11 cellular contexts compared by ENCODE assay signal in the genomic region with DNA sequence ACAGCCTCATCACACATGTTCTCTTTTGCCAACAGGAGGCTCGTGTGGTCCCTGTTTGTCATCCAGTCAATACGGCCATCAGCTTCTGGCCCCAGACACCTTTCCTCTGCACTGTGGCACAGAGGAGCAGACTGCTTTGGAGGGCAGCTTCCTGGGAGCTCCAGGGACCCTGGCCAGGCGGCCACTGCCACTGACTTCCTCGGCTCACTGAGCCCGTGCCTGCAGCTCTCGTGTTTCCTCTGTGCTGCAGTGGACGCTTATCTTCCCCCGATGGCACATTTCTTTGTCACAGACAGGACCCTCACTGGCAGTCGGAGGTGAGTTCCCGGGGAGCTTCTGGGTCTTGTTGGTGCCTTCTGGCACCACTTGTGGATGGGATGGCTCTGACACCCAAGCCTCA.
A peak's percentile ranks its signal among the peaks of the same experiment; 100 is the strongest.
DNase-seq lines count a peak whose midpoint lies in the region; ATAC-seq and TF ChIP-seq lines count a peak whose summit lies in the region.
"Had no signal": no experiment of that assay in that cellular context is flagged by ENCODE, and none has a peak within 500 bp of the region (broad histone marks: within the 10 kb centered on the region; RNA-seq: fewer than 3 reads in every experiment).

No MANE protein-coding gene starts in this region.

- H3K36me3 ChIP-seq in GM23248 (ENCODE audit: low read depth), result no peaks in the 10 kb centered on the region
- no peaks in the 10 kb centered on the region for H3K36me3 ChIP-seq in Panc1 (ENCODE audit: control insufficient read depth, insufficient read depth, low read length)
- H3K36me3 ChIP-seq: BLaER1, SJSA1 had no signal

- ATAC-seq in Panc1 (0 out of 2 replicates have a peak, but pooled peaks have one; percentile 10), HG03432 (IDR thresholded peaks at IDR 0.05; ENCODE audit: unreplicated experiment) (no peak)
- ATAC-seq: CD8-positive, alpha-beta T cell had no signal

- in situ Hi-C loops in GM23248 (cut with MboI) (loop anchor here (5.0 kb wide), 1 partner anchor 225 kb away; no protein-coding TSS in a partner anchor), Panc1 (cut with HindIII; ENCODE audit: low pct_unique_long_range_greater_than_20kb, low sequenced_read_pairs) (no loop called here)

- intact Hi-C loops in Panc1 (cut with micrococcal nuclease; ENCODE audit: unreplicated experiment), result no loop called here

- no peak for TF ChIP-seq CTCF in Panc1 (IDR thresholded peaks at IDR 0.05)

- H3K4me3 ChIP-seq in GM23248 (no peak overlapping the region), Panc1 (ENCODE audit: low read depth in 2 of 2, low read length in 2 of 2) (no peak overlapping the region)
- H3K4me3 ChIP-seq: BLaER1, GM23338, SJSA1 had no signal

- H3K9ac ChIP-seq in GM23248, result no peak overlapping the region
- H3K9ac ChIP-seq: BLaER1 had no signal

- H3K4me1 ChIP-seq in GM23248 (ENCODE audit: insufficient read depth), result peaks cover 27% of the 10 kb centered on the region
- H3K4me1 ChIP-seq in Panc1 (ENCODE audit: control insufficient read depth, insufficient read depth, low read length), result no peaks in the 10 kb centered on the region; the same call in 1 of the 2 replicates
- H3K4me1 ChIP-seq: BLaER1 had no signal

- H3F3A ChIP-seq in GM23248 (ENCODE audit: insufficient read depth), result peaks cover 38% of the 10 kb centered on the region

- CTCF ChIA-PET in Panc1 (lab: Charles Lee), result interaction anchor here (1.1 kb wide), 1 partner anchor 226 kb away, joined by 3 read pairs; no protein-coding TSS in a partner anchor

- H3K79me2 ChIP-seq in GM23248 (ENCODE audit: insufficient read depth), result no peaks in the 10 kb centered on the region

- no peak overlapping the region for H3K27ac ChIP-seq in GM23248
- no peak overlapping the region for H3K27ac ChIP-seq in Panc1 (ENCODE audit: low read length)
- H3K27ac ChIP-seq: BLaER1, SJSA1 had no signal

- DNase-seq in GM23248 (no peak), Panc1 (ENCODE audit: low read depth, low spot score) (no peak), ecto neural progenitor cell (ENCODE audit: low spot score) (peak; percentile 43), left kidney (ENCODE audit: low read depth, low spot score) (peak; percentile 18), NCI-H1417 (lab: John Stamatoyannopoulos, UW) (no peak), HuH-7.5 (ENCODE audit: low spot score) (no peak)

- no peak overlapping the region for H2AFZ ChIP-seq in GM23248
- H2AFZ ChIP-seq: GM23338 had no signal

- no TSS peak for BruUV-seq in Panc1 (replicated peaks; lab: Mats Ljungman, UMichigan)

- H3K9me3 ChIP-seq in GM23248 (ENCODE audit: low read depth) (no peaks in the 10 kb centered on the region), Panc1 (ENCODE audit: control insufficient read depth, insufficient read depth, low read depth, low read length) (no peaks in the 10 kb centered on the region)
- H3K9me3 ChIP-seq: BLaER1, SJSA1 had no signal

- H3K27me3 ChIP-seq in GM23248 (replicated peaks; ENCODE audit: insufficient read depth) (no peaks in the 10 kb centered on the region), Panc1 (ENCODE audit: control insufficient read depth, insufficient read depth, low read length) (no peaks in the 10 kb centered on the region)
- H3K27me3 ChIP-seq: BLaER1, SJSA1 had no signal

- POLR2A ChIA-PET in Panc1 (lab: Charles Lee), result no interaction called here

- no peaks in the 10 kb centered on the region for H3K9me2 ChIP-seq in GM23248 (ENCODE audit: insufficient read depth)

- peak overlapping the region; percentile 47 for H3K4me2 ChIP-seq in GM23248 (ENCODE audit: unreplicated experiment)
- H3K4me2 ChIP-seq: GM23338 had no signal

- no peaks in the 10 kb centered on the region for H4K20me1 ChIP-seq in GM23248 (ENCODE audit: insufficient read depth)
- H4K20me1 ChIP-seq: BLaER1 had no signal

- WGBS in GM23248 (ENCODE audit: low coverage in 1 of 2, low lambda C conversion rate in 2 of 2, missing lambda C conversion rate in 2 of 2), 2 experiments, result 61 to 69% methylated on average over 10 of the region's 10 CpGs

Comparison
In these comparisons a context has a peak if more than half of its experiments do, and no peak if none do; other contexts are left out.
1. DNase-seq: peak in ecto neural progenitor cell (single experiment) and left kidney (single experiment); none in GM23248 (single experiment), Panc1 (single experiment), NCI-H1417 (0 of 3) and HuH-7.5 (single experiment).